ENCODE assay signal across 2 cellular contexts in genomic region chrX:1411331-1411730, GRCh38.
TF ChIP-seq lines count a peak whose summit lies in the region.

No MANE protein-coding gene starts in this region.

TF ChIP-seq in HepG2, 621 proteins besides CTCF, POLR2A, EP300 and RAD21:
- TF ChIP-seq MLLT10 (CRISPR knock-in tag; IDR thresholded peaks at IDR 0.05) (no peak), AGO2 (optimal IDR thresholded peaks at IDR 0.05; ENCODE audit: low read depth, low read length) (peak; percentile 32)
TF ChIP-seq in HepG2: peak in this region for 1.

TF ChIP-seq in WTC11, 78 proteins besides CTCF, POLR2A, EP300 and RAD21:
- TF ChIP-seq, protein P1, sequence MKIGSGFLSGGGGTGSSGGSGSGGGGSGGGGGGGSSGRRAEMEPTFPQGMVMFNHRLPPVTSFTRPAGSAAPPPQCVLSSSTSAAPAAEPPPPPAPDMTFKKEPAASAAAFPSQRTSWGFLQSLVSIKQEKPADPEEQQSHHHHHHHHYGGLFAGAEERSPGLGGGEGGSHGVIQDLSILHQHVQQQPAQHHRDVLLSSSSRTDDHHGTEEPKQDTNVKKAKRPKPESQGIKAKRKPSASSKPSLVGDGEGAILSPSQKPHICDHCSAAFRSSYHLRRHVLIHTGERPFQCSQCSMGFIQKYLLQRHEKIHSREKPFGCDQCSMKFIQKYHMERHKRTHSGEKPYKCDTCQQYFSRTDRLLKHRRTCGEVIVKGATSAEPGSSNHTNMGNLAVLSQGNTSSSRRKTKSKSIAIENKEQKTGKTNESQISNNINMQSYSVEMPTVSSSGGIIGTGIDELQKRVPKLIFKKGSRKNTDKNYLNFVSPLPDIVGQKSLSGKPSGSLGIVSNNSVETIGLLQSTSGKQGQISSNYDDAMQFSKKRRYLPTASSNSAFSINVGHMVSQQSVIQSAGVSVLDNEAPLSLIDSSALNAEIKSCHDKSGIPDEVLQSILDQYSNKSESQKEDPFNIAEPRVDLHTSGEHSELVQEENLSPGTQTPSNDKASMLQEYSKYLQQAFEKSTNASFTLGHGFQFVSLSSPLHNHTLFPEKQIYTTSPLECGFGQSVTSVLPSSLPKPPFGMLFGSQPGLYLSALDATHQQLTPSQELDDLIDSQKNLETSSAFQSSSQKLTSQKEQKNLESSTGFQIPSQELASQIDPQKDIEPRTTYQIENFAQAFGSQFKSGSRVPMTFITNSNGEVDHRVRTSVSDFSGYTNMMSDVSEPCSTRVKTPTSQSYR (CRISPR knock-in tag; IDR thresholded peaks at IDR 0.05): no peak
- TF ChIP-seq TCF7 (CRISPR knock-in tag; IDR thresholded peaks at IDR 0.05; ENCODE audit: low read depth): no peak
- TF ChIP-seq ZMAT4 (CRISPR knock-in tag; IDR thresholded peaks at IDR 0.05): no peak
- TF ChIP-seq ZNF138 (CRISPR knock-in tag; conservative IDR thresholded peaks at IDR 0.05): no peak
- no peak for TF ChIP-seq ZNF121 (CRISPR knock-in tag; IDR thresholded peaks at IDR 0.05)
- TF ChIP-seq CBFB (CRISPR knock-in tag; IDR thresholded peaks at IDR 0.05; ENCODE audit: low read depth): no peak
- TF ChIP-seq HMGA2 (CRISPR knock-in tag; IDR thresholded peaks at IDR 0.05): no peak
- no peak for TF ChIP-seq NFE2L1 (CRISPR knock-in tag; IDR thresholded peaks at IDR 0.05)
- no peak for TF ChIP-seq AFF4 (CRISPR knock-in tag; IDR thresholded peaks at IDR 0.05; ENCODE audit: borderline replicate concordance)
- no peak for TF ChIP-seq MXD4 (CRISPR knock-in tag; IDR thresholded peaks at IDR 0.05; ENCODE audit: borderline replicate concordance)
- no peak for TF ChIP-seq SMAD4 (CRISPR knock-in tag; IDR thresholded peaks at IDR 0.05)
- no peak for TF ChIP-seq USF2 (CRISPR knock-in tag; IDR thresholded peaks at IDR 0.05)
- TF ChIP-seq E2F1 (CRISPR knock-in tag; IDR thresholded peaks at IDR 0.05): no peak
- no peak for TF ChIP-seq JAZF1 (CRISPR knock-in tag; IDR thresholded peaks at IDR 0.05)
- no peak for TF ChIP-seq ELF4 (CRISPR knock-in tag; IDR thresholded peaks at IDR 0.05; ENCODE audit: low read depth)
- no peak for TF ChIP-seq MYBL2 (CRISPR knock-in tag; IDR thresholded peaks at IDR 0.05)
- no peak for TF ChIP-seq PRRX2 (CRISPR knock-in tag; IDR thresholded peaks at IDR 0.05)
- no peak for TF ChIP-seq TEAD1 (CRISPR knock-in tag; IDR thresholded peaks at IDR 0.05)
